Comparison of ENCODE assay signal across 1 cellular context in the genomic region with DNA sequence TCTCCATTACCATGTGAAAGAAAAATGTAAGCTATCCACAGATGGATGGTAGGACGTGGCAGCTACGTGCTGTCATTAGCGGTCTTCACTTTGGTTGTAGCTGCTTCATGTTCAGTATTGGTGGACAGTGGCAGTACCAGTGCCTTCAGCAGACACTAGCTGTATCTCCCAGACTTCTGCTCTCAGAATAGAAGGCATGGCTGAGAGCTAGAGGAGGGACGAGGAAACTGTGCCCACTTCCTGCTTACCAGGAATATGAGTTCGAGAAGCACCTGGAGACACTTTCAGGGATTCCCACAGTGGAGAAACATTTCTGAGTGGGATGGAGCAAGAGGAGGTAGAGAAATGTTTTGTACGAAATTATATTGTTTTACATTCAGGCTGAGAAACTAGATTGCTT.
TF ChIP-seq lines count a peak whose summit lies in the region.

No MANE protein-coding gene starts in this region.

TF ChIP-seq in H1, 55 proteins besides CTCF, POLR2A, EP300 and RAD21:
- no peak for TF ChIP-seq CEBPB (IDR thresholded peaks at IDR 0.05; ENCODE audit: low read depth, low read length)
- no peak for TF ChIP-seq KDM5A (IDR thresholded peaks at IDR 0.05; ENCODE audit: low read length)
- no peak for TF ChIP-seq RBBP5 (IDR thresholded peaks at IDR 0.05; ENCODE audit: borderline replicate concordance, low read depth, low read length)
- TF ChIP-seq CBX8 (IDR thresholded peaks at IDR 0.05; ENCODE audit: borderline replicate concordance, low read depth, low read length), result no peak
- no peak for TF ChIP-seq KDM1A (IDR thresholded peaks at IDR 0.05; ENCODE audit: borderline replicate concordance, low read length)
- TF ChIP-seq, protein P1, sequence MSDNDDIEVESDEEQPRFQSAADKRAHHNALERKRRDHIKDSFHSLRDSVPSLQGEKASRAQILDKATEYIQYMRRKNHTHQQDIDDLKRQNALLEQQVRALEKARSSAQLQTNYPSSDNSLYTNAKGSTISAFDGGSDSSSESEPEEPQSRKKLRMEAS (IDR thresholded peaks at IDR 0.05), result no peak
- no peak for TF ChIP-seq RNF2 (IDR thresholded peaks at IDR 0.05; ENCODE audit: borderline replicate concordance, low read depth, low read length, missing control alignments, poor library complexity, severe bottlenecking)
- TF ChIP-seq EGR1 (IDR thresholded peaks at IDR 0.05; ENCODE audit: borderline replicate concordance, low read depth, low read length), result no peak
- no peak for TF ChIP-seq BACH1 (IDR thresholded peaks at IDR 0.05; ENCODE audit: low read length)
- no peak for TF ChIP-seq FOSL1 (IDR thresholded peaks at IDR 0.05; ENCODE audit: insufficient read depth, low read depth, low read length)
